In genomic region chr3:194399166-194399565, GRCh38 we compare ENCODE assay signal across 13 cellular contexts. TPM values are rescaled to one million over a fixed set of nuclear protein-coding genes. Genes with fewer than 3 reads are reported as not detected.
A peak's percentile ranks its signal among the peaks of the same experiment; 100 is the strongest.
DNase-seq lines count a peak whose midpoint lies in the region; ATAC-seq and TF ChIP-seq lines count a peak whose summit lies in the region.
"Had no signal": no experiment of that assay in that cellular context is flagged by ENCODE, and none has a peak within 500 bp of the region (broad histone marks: within the 10 kb centered on the region; RNA-seq: fewer than 3 reads in every experiment).

TSS of gene GP5 (minus strand) at chr3:194399266. CDS start at chr3:194398282, 984 bp downstream.

- H3K4me3 ChIP-seq in iPS DF 6.9 (ENCODE audit: low read length), result peak within 1 kb of the TSS; percentile 12; the same call in 1 of the 2 replicates
- H3K4me3 ChIP-seq: MG63, mucosa of descending colon had no signal

- no peak for ATAC-seq in activated T-cell treated with anti-CD3 and anti-CD28 coated beads, Interleukin-2, amount 50 U/mL, for 4 hours
- no peak for ATAC-seq in activated CD8-positive, alpha-beta T cell treated with anti-CD3 and anti-CD28 coated beads, Interleukin-2, amount 10 ng/mL, durations not matched to agents 7 days and 5 days
- ATAC-seq in stimulated activated naive CD8-positive, alpha-beta T cell treated with anti-CD3 and anti-CD28 coated beads, Interleukin-15, amount 100 ng/mL, for 72 hours, result no peak
- ATAC-seq: gastroesophageal sphincter, mucosa of descending colon had no signal

- no CpG with 5 or more reads among the region's 2 CpGs for WGBS in iPS DF 6.9 (ENCODE audit: insufficient coverage, insufficient read length)

- H3K27me3 Mint-ChIP-seq in activated T-cell treated with anti-CD3 and anti-CD28 coated beads, Interleukin-2, amount 50 U/mL, for 4 hours (ENCODE audit: low read depth), result peaks cover 16% of the 10 kb centered on the region
- peaks cover 16% of the 10 kb centered on the region for H3K27me3 Mint-ChIP-seq in activated CD8-positive, alpha-beta T cell treated with anti-CD3 and anti-CD28 coated beads, Interleukin-2, amount 10 ng/mL, durations not matched to agents 7 days and 5 days (ENCODE audit: low read depth)
- H3K27me3 Mint-ChIP-seq in stimulated activated naive CD8-positive, alpha-beta T cell treated with anti-CD3 and anti-CD28 coated beads, Interleukin-15, amount 100 ng/mL, for 72 hours, result no peaks in the 10 kb centered on the region
- peaks cover 10% of the 10 kb centered on the region for H3K27me3 Mint-ChIP-seq in type B pancreatic cell

- no peaks in the 10 kb centered on the region for H3K9me3 ChIP-seq in iPS DF 6.9 (ENCODE audit: control insufficient read depth, insufficient read depth, low read length)
- H3K9me3 ChIP-seq: gastroesophageal sphincter, MG63, mucosa of descending colon had no signal

- no peak for DNase-seq in activated T-cell treated with anti-CD3 and anti-CD28 coated beads, Interleukin-2, amount 50 U/mL, for 4 hours
- no peak for DNase-seq in activated T-cell treated with anti-CD3 and anti-CD28 coated beads, Interleukin-2, amount 50 U/mL, for 48 hours
- no peak for DNase-seq in activated CD8-positive, alpha-beta T cell treated with anti-CD3 and anti-CD28 coated beads, Interleukin-2, amount 10 ng/mL, durations not matched to agents 7 days and 5 days
- DNase-seq in iPS DF 6.9 (ENCODE audit: low read depth, low spot score) (no peak), superior temporal gyrus (ENCODE audit: extremely low spot score) (no peak), type B pancreatic cell (ENCODE audit: extremely low spot score, unreplicated experiment) (no peak), HPDE6-E6E7 (ENCODE audit: extremely low spot score) (no peak)
- no peak for DNase-seq in stimulated activated naive CD8-positive, alpha-beta T cell treated with anti-CD3 and anti-CD28 coated beads, Interleukin-15, amount 100 ng/mL, for 72 hours
- DNase-seq: amniotic stem cell; MG63; mucosa of descending colon; stimulated activated CD4-positive, alpha-beta T cell treated with anti-CD3 and anti-CD28 coated beads, Interleukin-4, amount 100 ng/mL, for 24 hours had no signal

- POLR2A ChIA-PET in activated CD8-positive, alpha-beta T cell treated with anti-CD3 and anti-CD28 coated beads, Interleukin-2, amount 10 ng/mL, durations not matched to agents 7 days and 5 days (lab: Charles Lee), result no interaction called here

- no peaks in the 10 kb centered on the region for H3K9me3 Mint-ChIP-seq in activated T-cell treated with anti-CD3 and anti-CD28 coated beads, Interleukin-2, amount 50 U/mL, for 4 hours
- H3K9me3 Mint-ChIP-seq in activated CD8-positive, alpha-beta T cell treated with anti-CD3 and anti-CD28 coated beads, Interleukin-2, amount 10 ng/mL, durations not matched to agents 7 days and 5 days (ENCODE audit: insufficient read depth), result no peaks in the 10 kb centered on the region
- H3K9me3 Mint-ChIP-seq in stimulated activated naive CD8-positive, alpha-beta T cell treated with anti-CD3 and anti-CD28 coated beads, Interleukin-15, amount 100 ng/mL, for 72 hours, result no peaks in the 10 kb centered on the region
- no peaks in the 10 kb centered on the region for H3K9me3 Mint-ChIP-seq in type B pancreatic cell

- peaks cover 47% of the 10 kb centered on the region for H3K4me1 Mint-ChIP-seq in activated T-cell treated with anti-CD3 and anti-CD28 coated beads, Interleukin-2, amount 50 U/mL, for 4 hours (ENCODE audit: low read depth)
- peaks cover 50% of the 10 kb centered on the region for H3K4me1 Mint-ChIP-seq in activated CD8-positive, alpha-beta T cell treated with anti-CD3 and anti-CD28 coated beads, Interleukin-2, amount 10 ng/mL, durations not matched to agents 7 days and 5 days (ENCODE audit: low read depth)
- H3K4me1 Mint-ChIP-seq in stimulated activated naive CD8-positive, alpha-beta T cell treated with anti-CD3 and anti-CD28 coated beads, Interleukin-15, amount 100 ng/mL, for 72 hours, result peaks cover 60% of the 10 kb centered on the region
- H3K4me1 Mint-ChIP-seq in type B pancreatic cell (ENCODE audit: unreplicated experiment), result peaks cover 23% of the 10 kb centered on the region

- H3K36me3 Mint-ChIP-seq in activated T-cell treated with anti-CD3 and anti-CD28 coated beads, Interleukin-2, amount 50 U/mL, for 4 hours (ENCODE audit: insufficient read depth), result peaks cover 3% of the 10 kb centered on the region
- peaks cover under 1% of the 10 kb centered on the region for H3K36me3 Mint-ChIP-seq in activated CD8-positive, alpha-beta T cell treated with anti-CD3 and anti-CD28 coated beads, Interleukin-2, amount 10 ng/mL, durations not matched to agents 7 days and 5 days (ENCODE audit: low read depth)
- no peaks in the 10 kb centered on the region for H3K36me3 Mint-ChIP-seq in type B pancreatic cell

- no peak for TF ChIP-seq CTCF in type B pancreatic cell (conservative IDR thresholded peaks at IDR 0.05)

- H3K27ac ChIP-seq in iPS DF 6.9 (ENCODE audit: low read length), result no peak within 1 kb of the TSS
- H3K27ac ChIP-seq: gastroesophageal sphincter had no signal

- peak within 1 kb of the TSS; percentile 78 for H3K4me3 Mint-ChIP-seq in activated T-cell treated with anti-CD3 and anti-CD28 coated beads, Interleukin-2, amount 50 U/mL, for 4 hours
- H3K4me3 Mint-ChIP-seq in activated CD8-positive, alpha-beta T cell treated with anti-CD3 and anti-CD28 coated beads, Interleukin-2, amount 10 ng/mL, durations not matched to agents 7 days and 5 days, result peak within 1 kb of the TSS; percentile 75
- H3K4me3 Mint-ChIP-seq in stimulated activated naive CD8-positive, alpha-beta T cell treated with anti-CD3 and anti-CD28 coated beads, Interleukin-15, amount 100 ng/mL, for 72 hours, result peak within 1 kb of the TSS; percentile 89 to 93
- no peak within 1 kb of the TSS for H3K4me3 Mint-ChIP-seq in type B pancreatic cell

- no peaks in the 10 kb centered on the region for H3K36me3 ChIP-seq in iPS DF 6.9 (ENCODE audit: control insufficient read depth, insufficient read depth, low read length)
- H3K36me3 ChIP-seq: gastroesophageal sphincter had no signal

- CTCF ChIA-PET in activated CD8-positive, alpha-beta T cell treated with anti-CD3 and anti-CD28 coated beads, Interleukin-2, amount 10 ng/mL, durations not matched to agents 7 days and 5 days (lab: Charles Lee), result interaction anchor here (3.3 to 4.7 kb wide), 2 partner anchors 8 to 55 kb away, joined by 14 to 35 read pairs; no protein-coding TSS in a partner anchor

- H3K27ac Mint-ChIP-seq in activated CD8-positive, alpha-beta T cell treated with anti-CD3 and anti-CD28 coated beads, Interleukin-2, amount 10 ng/mL, durations not matched to agents 7 days and 5 days, result peak within 1 kb of the TSS; percentile 78
- H3K27ac Mint-ChIP-seq in stimulated activated naive CD8-positive, alpha-beta T cell treated with anti-CD3 and anti-CD28 coated beads, Interleukin-15, amount 100 ng/mL, for 72 hours, result peak within 1 kb of the TSS in 1 of 2 donors; percentile 9
- H3K27ac Mint-ChIP-seq in type B pancreatic cell, result no peak within 1 kb of the TSS

- no peaks in the 10 kb centered on the region for H3K4me1 ChIP-seq in iPS DF 6.9 (ENCODE audit: control insufficient read depth, insufficient read depth, low read length)

- peaks cover 23% of the 10 kb centered on the region for H3K27me3 ChIP-seq in iPS DF 6.9 (ENCODE audit: control insufficient read depth, insufficient read depth, low read length)
- H3K27me3 ChIP-seq: MG63 had no signal

RNA-seq across cellular contexts. Expression of gene GP5, which starts in this region (rescaled TPM):
- under 1 TPM; 0.08 to 0.23 (median 0.18) TPM for total RNA-seq in activated T-cell treated with anti-CD3 and anti-CD28 coated beads, Interleukin-2, amount 50 U/mL, for 4 hours
- 1 to 10 TPM; 1.3 to 1.4 TPM for total RNA-seq in activated CD8-positive, alpha-beta T cell treated with anti-CD3 and anti-CD28 coated beads, Interleukin-2, amount 10 ng/mL, durations not matched to agents 7 days and 5 days
- total RNA-seq in type B pancreatic cell (ENCODE audit: low replicate concordance), result 0.10 TPM in 1 of 2 replicates, not detected in the other
